16 cellular contexts compared by ENCODE assay signal in genomic region chr17:59347975-59348391, GRCh38. TPM values are rescaled to one million over a fixed set of nuclear protein-coding genes. Genes with fewer than 3 reads are reported as not detected.
DNase-seq lines count a peak whose midpoint lies in the region; ATAC-seq and TF ChIP-seq lines count a peak whose summit lies in the region.
"Had no signal": no experiment of that assay in that cellular context is flagged by ENCODE, and none has a peak within 500 bp of the region (broad histone marks: within the 10 kb centered on the region; RNA-seq: fewer than 3 reads in every experiment).

No MANE protein-coding gene starts in this region.

- no peaks in the 10 kb centered on the region for H3K9me3 ChIP-seq in lower lobe of right lung
- no peaks in the 10 kb centered on the region for H3K9me3 ChIP-seq in thyroid gland
- no peaks in the 10 kb centered on the region for H3K9me3 ChIP-seq in SK-N-SH
- H3K9me3 ChIP-seq: HAP-1 had no signal

- no peaks in the 10 kb centered on the region for H3K9me3 Mint-ChIP-seq in WTC11
- H3K9me3 Mint-ChIP-seq: CD8-positive, alpha-beta T cell; stimulated activated naive B cell treated with anti-CD40 and anti-IgM and Interleukin-4, amounts not matched to agents 10 μg/mL and 1 μg/mL and 100 μg/mL, for 72 hours had no signal

- TF ChIP-seq CTCF in WTC11 (IDR thresholded peaks at IDR 0.05) (no peak), lower lobe of right lung (IDR thresholded peaks at IDR 0.05) (no peak), thyroid gland (IDR thresholded peaks at IDR 0.05) (no peak), SK-N-SH (IDR thresholded peaks at IDR 0.05) (no peak)

- CTCF ChIA-PET in WTC11 (lab: Charles Lee), result interaction anchor here (1.1 to 1.3 kb wide), 2 partner anchors 15 to 18 kb away, joined by 3 to 4 read pairs; no protein-coding TSS in a partner anchor
- CTCF ChIA-PET in SK-N-SH (lab: Yijun Ruan, JAX), result interaction anchor here (1.0 to 1.3 kb wide), 3 partner anchors 14 to 18 kb away, joined by 3 read pairs; no protein-coding TSS in a partner anchor

- H3K4me3 ChIP-seq in lower lobe of right lung, result no peak overlapping the region
- H3K4me3 ChIP-seq in thyroid gland (replicated peaks in 1 of 3), result no peak overlapping the region
- no peak overlapping the region for H3K4me3 ChIP-seq in SK-N-SH (ENCODE audit: low read depth in 2 of 2, low read length in 1 of 2)
- H3K4me3 ChIP-seq: HAP-1 had no signal

- H3F3A ChIP-seq in SK-N-SH (replicated peaks; ENCODE audit: insufficient read depth), result peaks cover 4% of the 10 kb centered on the region

- no peaks in the 10 kb centered on the region for H3K36me3 ChIP-seq in lower lobe of right lung
- H3K36me3 ChIP-seq in thyroid gland, result no peaks in the 10 kb centered on the region
- no peaks in the 10 kb centered on the region for H3K36me3 ChIP-seq in SK-N-SH (replicated peaks in 1 of 2; ENCODE audit: control insufficient read depth in 1 of 2, insufficient read depth in 2 of 2, low read length in 1 of 2)
- H3K36me3 ChIP-seq: HAP-1 had no signal

- no peak overlapping the region for H3K4me3 Mint-ChIP-seq in WTC11
- H3K4me3 Mint-ChIP-seq: CD8-positive, alpha-beta T cell; stimulated activated naive B cell treated with anti-CD40 and anti-IgM and Interleukin-4, amounts not matched to agents 10 μg/mL and 1 μg/mL and 100 μg/mL, for 72 hours had no signal

- no peak overlapping the region for H3K9ac ChIP-seq in SK-N-SH

- H3K27me3 Mint-ChIP-seq in WTC11 (ENCODE audit: low read depth), result no peaks in the 10 kb centered on the region
- H3K27me3 Mint-ChIP-seq: stimulated activated naive B cell treated with anti-CD40 and anti-IgM and Interleukin-4, amounts not matched to agents 10 μg/mL and 1 μg/mL and 100 μg/mL, for 72 hours had no signal

- H3K36me3 Mint-ChIP-seq in WTC11, result no peaks in the 10 kb centered on the region
- H3K36me3 Mint-ChIP-seq: stimulated activated naive B cell treated with anti-CD40 and anti-IgM and Interleukin-4, amounts not matched to agents 10 μg/mL and 1 μg/mL and 100 μg/mL, for 72 hours had no signal

- POLR2A ChIA-PET in WTC11 (lab: Charles Lee) (interaction anchor here (0.7 kb wide), 1 partner anchor 18 kb away, joined by 4 read pairs; no protein-coding TSS in a partner anchor), SK-N-SH (lab: Yijun Ruan, JAX) (no interaction called here)

- peaks cover 7% of the 10 kb centered on the region for H3K79me2 ChIP-seq in SK-N-SH (ENCODE audit: insufficient read depth)

- no peak overlapping the region for H3K27ac ChIP-seq in lower lobe of right lung
- peak overlapping the region; percentile 43 to 86 (median 74) for H3K27ac ChIP-seq in thyroid gland
- no peak overlapping the region for H3K27ac ChIP-seq in SK-N-SH (ENCODE audit: low read depth in 2 of 2, low read length in 1 of 2)

- H3K27me3 ChIP-seq in lower lobe of right lung (ENCODE audit: low read depth), result no peaks in the 10 kb centered on the region
- H3K27me3 ChIP-seq in thyroid gland, result no peaks in the 10 kb centered on the region
- no peaks in the 10 kb centered on the region for H3K27me3 ChIP-seq in SK-N-SH (ENCODE audit: insufficient read depth)

- no peak for TF ChIP-seq EP300 in SK-N-SH (IDR thresholded peaks at IDR 0.05; ENCODE audit: borderline replicate concordance in 1 of 2, low read depth in 1 of 2, low read length in 1 of 2)

- no peak for TF ChIP-seq RAD21 in SK-N-SH (IDR thresholded peaks at IDR 0.05; ENCODE audit: low read length)

- TF ChIP-seq POLR2A in thyroid gland (IDR thresholded peaks at IDR 0.05), result no peak

- ATAC-seq in WTC11 (peak; percentile 28; the same call in 1 of the 2 replicates), lower lobe of right lung (peak; percentile 70 to 76)
- ATAC-seq: CD8-positive, alpha-beta T cell; stimulated activated naive B cell treated with anti-CD40 and anti-IgM and Interleukin-4, amounts not matched to agents 10 μg/mL and 1 μg/mL and 100 μg/mL, for 72 hours had no signal

- WGBS in thyroid gland, 2 donors, result 55 to 67% methylated on average over 7 of the region's 7 CpGs
- WGBS in SK-N-SH (ENCODE audit: low lambda C conversion rate), result 93% methylated on average over 7 of the region's 7 CpGs

- peaks cover 14% of the 10 kb centered on the region for H3K4me1 Mint-ChIP-seq in WTC11

- intact Hi-C loops in lower lobe of right lung (cut with DNase I), result no loop called here
- intact Hi-C loops in thyroid gland (cut with DNase I), result no loop called here

- no peak overlapping the region for H2AFZ ChIP-seq in SK-N-SH (ENCODE audit: low read depth)

- DNase-seq in MV-4-11 (lab: John Stamatoyannopoulos, UW), result peak; percentile 63
- no peak for DNase-seq in WTC11 (ENCODE audit: low spot score)
- DNase-seq in lower lobe of right lung, result no peak
- peak; percentile 41 to 59 for DNase-seq in thyroid gland
- no peak for DNase-seq in medulla oblongata (ENCODE audit: extremely low spot score)
- DNase-seq in hippocampal formation (lab: John Stamatoyannopoulos, UW), result no peak
- DNase-seq in SK-N-SH, result no peak
- DNase-seq: activated CD4-positive, alpha-beta T cell treated with anti-CD3 and anti-CD28 coated beads for 48 hours; activated T-cell treated with anti-CD3 and anti-CD28 coated beads, Interleukin-2, amount 50 U/mL, for 1 hour; CD8-positive, alpha-beta T cell; KG1; NCI-H187; NCI-H526; occipital lobe; stimulated activated naive B cell treated with anti-CD40 and anti-IgM and Interleukin-4, amounts not matched to agents 10 μg/mL and 1 μg/mL and 100 μg/mL, for 72 hours had no signal

- H3K9me2 ChIP-seq in SK-N-SH, result no peaks in the 10 kb centered on the region

- H3K4me1 ChIP-seq in lower lobe of right lung (peaks cover 41% of the 10 kb centered on the region), thyroid gland (peaks cover 65 to 84% of the 10 kb centered on the region in 2 donors), SK-N-SH (ENCODE audit: control insufficient read depth in 1 of 2, insufficient read depth in 2 of 2, low read depth in 1 of 2, low read length in 1 of 2) (peaks cover 0 to 23% of the 10 kb centered on the region in 2 experiments; a peak in 1 of 4 replicates)
- H3K4me1 ChIP-seq: HAP-1 had no signal

- peak overlapping the region; percentile 17; the same call in 1 of the 2 replicates for H3K27ac Mint-ChIP-seq in WTC11
- H3K27ac Mint-ChIP-seq: CD8-positive, alpha-beta T cell had no signal

- H4K20me1 ChIP-seq in SK-N-SH (ENCODE audit: insufficient read depth), result no peaks in the 10 kb centered on the region

- no peak overlapping the region for H3K4me2 ChIP-seq in SK-N-SH

TF ChIP-seq in WTC11, 78 proteins besides CTCF, POLR2A, EP300 and RAD21 (continues in another document):
- no peak for TF ChIP-seq CBFB (CRISPR knock-in tag; IDR thresholded peaks at IDR 0.05; ENCODE audit: low read depth)
- TF ChIP-seq TCF7 (CRISPR knock-in tag; IDR thresholded peaks at IDR 0.05; ENCODE audit: low read depth), result no peak
- no peak for TF ChIP-seq CREB1 (CRISPR knock-in tag; IDR thresholded peaks at IDR 0.05)
- no peak for TF ChIP-seq ZBTB21 (CRISPR knock-in tag; IDR thresholded peaks at IDR 0.05; ENCODE audit: borderline replicate concordance)
- TF ChIP-seq RORB (CRISPR knock-in tag; IDR thresholded peaks at IDR 0.05), result no peak
- no peak for TF ChIP-seq ZNF317 (CRISPR knock-in tag; IDR thresholded peaks at IDR 0.05; ENCODE audit: borderline replicate concordance, low read depth)
- no peak for TF ChIP-seq ELF4 (CRISPR knock-in tag; IDR thresholded peaks at IDR 0.05; ENCODE audit: low read depth)
- TF ChIP-seq FOXP4 (CRISPR knock-in tag; IDR thresholded peaks at IDR 0.05), result no peak

TF ChIP-seq in SK-N-SH, 30 proteins besides CTCF, POLR2A, EP300 and RAD21:
- TF ChIP-seq YY1 (IDR thresholded peaks at IDR 0.05; ENCODE audit: low read depth) (no peak), TCF12 (IDR thresholded peaks at IDR 0.05) (no peak), TAF1 (IDR thresholded peaks at IDR 0.05; ENCODE audit: borderline replicate concordance, low read depth, low read length) (no peak), USF1 (IDR thresholded peaks at IDR 0.05; ENCODE audit: borderline replicate concordance, low read depth) (no peak), RXRA (IDR thresholded peaks at IDR 0.05; ENCODE audit: borderline replicate concordance, low read depth) (no peak), ZBTB33 (IDR thresholded peaks at IDR 0.05; ENCODE audit: borderline replicate concordance, low read depth) (no peak)

RNA-seq across cellular contexts. Expression of gene YPEL2, which starts 16.5 kb away (rescaled TPM):
- total RNA-seq in WTC11 (2021) (2.2 to 3.1 TPM (median 2.5 TPM) in 3 replicates), lower lobe of right lung (22.9 TPM), thyroid gland (10 to 100 TPM; 29.5 to 67.2 (median 39.9) TPM)
- polyA plus RNA-seq in SK-N-SH (2012; rRNA removed), result 3.2 and 5.5 TPM in 2 replicates
- 4.7 and 5.4 TPM in 2 replicates for polyA plus RNA-seq in SK-N-SH (2012; cell fraction: cytosol; rRNA removed)
- polyA plus RNA-seq in SK-N-SH (2012; cell fraction: nucleus; rRNA removed), result 5.5 and 10.2 TPM in 2 replicates

Comparison
In these comparisons a context has a peak if more than half of its experiments do, and no peak if none do; other contexts are left out.
1. DNase-seq: peak in MV-4-11 (single experiment) and thyroid gland (2 of 2); none in WTC11 (single experiment), lower lobe of right lung (single experiment), medulla oblongata (single experiment), hippocampal formation (0 of 2) and SK-N-SH (single experiment).
2. H3K27ac ChIP-seq: peak in thyroid gland (3 of 3); none in lower lobe of right lung (single experiment) and SK-N-SH (0 of 2).